ENCODE assay signal across 2 cellular contexts in genomic region chr15:81037952-81038743, GRCh38.
TF ChIP-seq lines count a peak whose summit lies in the region.

No MANE protein-coding gene starts in this region.

TF ChIP-seq in liver, 16 proteins besides CTCF, POLR2A, EP300 and RAD21:
- no peak for TF ChIP-seq SP1 (IDR thresholded peaks at IDR 0.05)
- TF ChIP-seq TAF1 (conservative IDR thresholded peaks at IDR 0.05), result no peak
- no peak for TF ChIP-seq HNF4G (IDR thresholded peaks at IDR 0.05)
- TF ChIP-seq MAX (IDR thresholded peaks at IDR 0.05), result no peak
- no peak for TF ChIP-seq EGR1 (IDR thresholded peaks at IDR 0.05; ENCODE audit: low read depth in 2 of 2)
- TF ChIP-seq YY1 (IDR thresholded peaks at IDR 0.05), result no peak
- no peak for TF ChIP-seq HNF4A (conservative IDR thresholded peaks at IDR 0.05)
- no peak for TF ChIP-seq REST (IDR thresholded peaks at IDR 0.05)
- no peak for TF ChIP-seq RXRA (IDR thresholded peaks at IDR 0.05)
- no peak for TF ChIP-seq JUND (IDR thresholded peaks at IDR 0.05)
- no peak for TF ChIP-seq ATF3 (IDR thresholded peaks at IDR 0.05)
- TF ChIP-seq ZBTB33 (IDR thresholded peaks at IDR 0.05), result no peak
- TF ChIP-seq GABPA (IDR thresholded peaks at IDR 0.05 in 1 of 2, conservative IDR thresholded peaks at IDR 0.05 in 1 of 2), result no peak
- TF ChIP-seq NR2F2 (IDR thresholded peaks at IDR 0.05), result no peak
- no peak for TF ChIP-seq FOXA1 (IDR thresholded peaks at IDR 0.05)
- TF ChIP-seq FOXA2 (IDR thresholded peaks at IDR 0.05), result no peak
TF ChIP-seq in liver: peak in this region for 0.

TF ChIP-seq in HepG2, 621 proteins besides CTCF, POLR2A, EP300 and RAD21:
- TF ChIP-seq ZNF749 (CRISPR knock-in tag; IDR thresholded peaks at IDR 0.05; ENCODE audit: borderline replicate concordance) (no peak), ZNF574 (CRISPR knock-in tag; IDR thresholded peaks at IDR 0.05) (no peak), SNAPC5 (CRISPR knock-in tag; IDR thresholded peaks at IDR 0.05; ENCODE audit: borderline replicate concordance) (no peak), ZNF710 (CRISPR knock-in tag; IDR thresholded peaks at IDR 0.05; ENCODE audit: borderline replicate concordance) (no peak), NFKB2 (CRISPR knock-in tag; IDR thresholded peaks at IDR 0.05; ENCODE audit: borderline replicate concordance) (no peak), ZNF747 (CRISPR knock-in tag; IDR thresholded peaks at IDR 0.05; ENCODE audit: borderline replicate concordance) (no peak), ZNF564 (CRISPR knock-in tag; IDR thresholded peaks at IDR 0.05) (no peak), ZBTB10 (CRISPR knock-in tag; IDR thresholded peaks at IDR 0.05; ENCODE audit: borderline replicate concordance) (no peak), MIER3 (CRISPR knock-in tag; IDR thresholded peaks at IDR 0.05; ENCODE audit: borderline replicate concordance) (no peak), MTF1 (CRISPR knock-in tag; IDR thresholded peaks at IDR 0.05) (no peak)
